ENCODE assay signal across 25 cellular contexts in genomic region chr2:8841962-8842361, GRCh38.
"Had no signal": no experiment of that assay in that cellular context is flagged by ENCODE, and none has a peak within 500 bp of the region (broad histone marks: within the 10 kb centered on the region; RNA-seq: fewer than 3 reads in every experiment).

No MANE protein-coding gene starts in this region.

- H3K4me3 ChIP-seq: esophagus muscularis mucosa, hepatocyte, lower lobe of right lung, mucosa of descending colon, smooth muscle cell, stomach, suprapubic skin, tibial nerve had no signal

- H3K36me3 Mint-ChIP-seq: brain had no signal

- H3K4me3 Mint-ChIP-seq: activated CD4-positive, alpha-beta memory T cell treated with anti-CD3 and anti-CD28 coated beads, Interleukin-2, amount 10 ng/mL, durations not matched to agents 7 days and 5 days; immature natural killer cell; stimulated activated memory B cell treated with anti-CD40 and anti-IgM and Interleukin-4, amounts not matched to agents 10 μg/mL and 1 μg/mL and 100 μg/mL, for 72 hours had no signal

- H3K27ac ChIP-seq: esophagus muscularis mucosa, hepatocyte, lower lobe of right lung, stomach, suprapubic skin, tibial nerve had no signal

- H3K9me3 Mint-ChIP-seq: activated CD4-positive, alpha-beta memory T cell treated with anti-CD3 and anti-CD28 coated beads, Interleukin-2, amount 10 ng/mL, durations not matched to agents 7 days and 5 days; activated naive CD4-positive, alpha-beta T cell treated with anti-CD3 and anti-CD28 coated beads, Interleukin-2, amount 50 U/mL, for 72 hours; stimulated activated memory B cell treated with anti-CD40 and anti-IgM and Interleukin-4, amounts not matched to agents 10 μg/mL and 1 μg/mL and 100 μg/mL, for 72 hours had no signal

- H3K4me1 Mint-ChIP-seq: brain had no signal

- H3K4me2 ChIP-seq: hepatocyte, smooth muscle cell had no signal

- H3K36me3 ChIP-seq: esophagus muscularis mucosa, lower lobe of right lung, stomach, suprapubic skin, tibial nerve had no signal

- ATAC-seq: activated naive CD4-positive, alpha-beta T cell treated with anti-CD3 and anti-CD28 coated beads, Interleukin-2, amount 50 U/mL, for 72 hours; left lobe of liver; lower lobe of right lung; mucosa of descending colon; sciatic nerve; stimulated activated memory B cell treated with anti-CD40 and anti-IgM and Interleukin-4, amounts not matched to agents 10 μg/mL and 1 μg/mL and 100 μg/mL, for 72 hours had no signal

- H3K27me3 ChIP-seq: hepatocyte, suprapubic skin, tibial nerve had no signal

- H3K27ac Mint-ChIP-seq: activated CD4-positive, alpha-beta memory T cell treated with anti-CD3 and anti-CD28 coated beads, Interleukin-2, amount 10 ng/mL, durations not matched to agents 7 days and 5 days; activated naive CD4-positive, alpha-beta T cell treated with anti-CD3 and anti-CD28 coated beads, Interleukin-2, amount 50 U/mL, for 72 hours; brain; immature natural killer cell; stimulated activated memory B cell treated with anti-CD40 and anti-IgM and Interleukin-4, amounts not matched to agents 10 μg/mL and 1 μg/mL and 100 μg/mL, for 72 hours had no signal

- H3K4me1 ChIP-seq: suprapubic skin had no signal

- FAIRE-seq: endothelial cell of umbilical vein, frontal cortex had no signal

- DNase-seq: activated CD4-positive, alpha-beta memory T cell treated with anti-CD3 and anti-CD28 coated beads, Interleukin-2, amount 10 ng/mL, durations not matched to agents 7 days and 5 days; activated CD4-positive, alpha-beta T cell treated with anti-CD3 and anti-CD28 coated beads for 48 hours; aorta; caudate nucleus; effector memory CD4-positive, alpha-beta T cell; glutamatergic neuron; immature natural killer cell; lower lobe of right lung; mesendoderm; mucosa of descending colon; posterior cingulate gyrus; stimulated activated CD4-positive, alpha-beta T cell treated with anti-CD3 and anti-CD28 coated beads, Interleukin-15, amount 100 ng/mL, for 24 hours; stomach had no signal

- H3K9me3 ChIP-seq: esophagus muscularis mucosa, lower lobe of right lung, mucosa of descending colon, stomach, suprapubic skin, tibial nerve had no signal

- H2AFZ ChIP-seq: hepatocyte had no signal
